ENCODE assay signal across 8 cellular contexts in the genomic region with DNA sequence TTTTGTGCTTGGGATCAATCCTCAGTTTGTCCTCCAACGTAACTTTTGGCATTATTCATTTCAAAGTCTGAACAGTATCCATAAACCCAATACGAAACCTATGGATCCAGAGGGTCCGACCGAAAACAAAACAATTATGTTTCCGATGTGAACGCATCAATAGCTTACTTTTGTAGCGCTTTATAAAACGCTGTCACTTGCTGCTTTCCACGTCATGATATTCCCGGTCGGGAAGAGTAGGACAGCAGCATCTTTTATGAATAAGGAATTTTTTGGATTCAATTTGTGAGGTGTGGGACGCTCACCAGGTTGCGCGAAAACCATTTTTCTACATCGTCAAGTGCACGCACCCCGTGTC.
DNase-seq lines count a peak whose midpoint lies in the region; ATAC-seq and TF ChIP-seq lines count a peak whose summit lies in the region.

No MANE protein-coding gene starts in this region.

- DNase-seq in mesothelial cell of epicardium (ENCODE audit: low spot score in 2 of 2, unreplicated experiment in 2 of 2), result no peak
- DNase-seq in effector CD8-positive, alpha-beta T cell (lab: John Stamatoyannopoulos, UW), result no peak

- H3K4me1 ChIP-seq in HUES48 (ENCODE audit: control insufficient read depth, insufficient read depth, low read length), result peaks cover 5% of the 10 kb centered on the region; the same call in 1 of the 2 replicates

- H3K27ac Mint-ChIP-seq in brain (peak overlapping the region; percentile 88 to 99 (median 98)), mesothelial cell of epicardium (peak overlapping the region; percentile 100)

- no peaks in the 10 kb centered on the region for H3K9me3 ChIP-seq in HUES48 (ENCODE audit: control insufficient read depth, insufficient read depth, low read length)

- no peaks in the 10 kb centered on the region for H3K27me3 ChIP-seq in HUES48 (ENCODE audit: control insufficient read depth, insufficient read depth, low read length)

- peaks cover 11% of the 10 kb centered on the region for H3K36me3 Mint-ChIP-seq in brain
- peaks cover 10% of the 10 kb centered on the region for H3K36me3 Mint-ChIP-seq in mesothelial cell of epicardium

- H3K4me3 ChIP-seq in HUES48 (ENCODE audit: low read depth, low read length), result peak overlapping the region; percentile 88

- H3K9me3 Mint-ChIP-seq in brain (peaks cover 4 to 13% (median 10%) of the 10 kb centered on the region in 5 experiments), mesothelial cell of epicardium (peaks cover 20% of the 10 kb centered on the region)

- peak overlapping the region; percentile 73 for H3K27ac ChIP-seq in 22Rv1
- H3K27ac ChIP-seq in HUES48 (ENCODE audit: low read depth, low read length), result peak overlapping the region; percentile 96

- H3K4me3 Mint-ChIP-seq in brain (peak overlapping the region; percentile 94 to 99 (median 97)), mesothelial cell of epicardium (peak overlapping the region; percentile 99)

- H3K9ac ChIP-seq in HUES48 (ENCODE audit: low read depth, low read length), result peak overlapping the region; percentile 93

- H3K4me1 Mint-ChIP-seq in brain (peaks cover 22% of the 10 kb centered on the region), mesothelial cell of epicardium (peaks cover 6% of the 10 kb centered on the region)

- ATAC-seq in GM21825 (IDR thresholded peaks at IDR 0.05; ENCODE audit: unreplicated experiment) (no peak), HG03139 (IDR thresholded peaks at IDR 0.05; ENCODE audit: unreplicated experiment) (no peak), HG03045 (IDR thresholded peaks at IDR 0.05; ENCODE audit: unreplicated experiment) (no peak)

- H3K27me3 Mint-ChIP-seq in brain, result no peaks in the 10 kb centered on the region
- no peaks in the 10 kb centered on the region for H3K27me3 Mint-ChIP-seq in mesothelial cell of epicardium (ENCODE audit: low read depth)

- no peak for TF ChIP-seq CTCF in 22Rv1 (IDR thresholded peaks at IDR 0.05)
- TF ChIP-seq CTCF in brain (conservative IDR thresholded peaks at IDR 0.05), result no peak
- TF ChIP-seq CTCF in mesothelial cell of epicardium (IDR thresholded peaks at IDR 0.05; ENCODE audit: unreplicated experiment), result no peak

- H3K36me3 ChIP-seq in HUES48 (ENCODE audit: control insufficient read depth, insufficient read depth, low read length), result no peaks in the 10 kb centered on the region
